In the genomic region with DNA sequence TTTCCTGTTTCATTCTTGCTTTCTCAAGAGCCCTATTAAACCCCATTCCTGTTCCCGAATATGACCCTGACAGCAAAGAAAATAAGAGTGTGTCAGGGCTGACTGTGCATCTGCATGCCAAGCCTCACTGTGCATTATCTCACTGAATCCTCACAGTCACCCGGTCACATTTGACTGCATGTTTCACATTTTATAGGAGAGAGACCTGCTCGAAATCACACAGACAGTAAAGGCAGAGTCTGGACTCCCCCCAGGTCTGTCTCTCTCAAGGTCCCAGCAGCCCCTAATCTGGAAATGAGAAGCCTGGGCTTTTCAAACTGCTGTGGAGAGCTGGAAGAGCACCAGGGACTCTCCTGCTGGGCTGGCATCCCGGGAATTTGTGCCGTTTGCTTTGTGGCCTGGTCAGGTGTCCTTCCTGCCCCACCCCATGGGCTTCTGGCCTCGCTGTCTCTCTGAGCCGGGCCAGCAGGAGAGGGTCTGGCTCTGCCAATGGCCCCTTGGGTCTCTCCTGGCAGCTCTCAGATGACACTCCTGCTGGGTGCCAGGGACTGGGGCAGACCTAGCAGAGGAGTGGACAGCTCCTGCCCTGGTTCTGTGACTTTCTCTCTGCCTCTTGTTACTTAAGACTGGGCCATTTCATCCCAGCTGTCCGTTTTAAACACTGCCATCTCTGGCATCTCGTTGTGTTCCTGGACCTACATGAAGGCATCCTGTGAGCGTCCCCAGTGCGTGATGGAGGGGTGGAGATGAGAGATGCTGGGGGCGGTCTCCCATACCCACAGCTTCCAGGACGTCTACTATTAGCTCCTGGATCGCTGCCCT, we compare ENCODE assay signal across 13 cellular contexts.
DNase-seq lines count a peak whose midpoint lies in the region; ATAC-seq and TF ChIP-seq lines count a peak whose summit lies in the region.
"Had no signal": no experiment of that assay in that cellular context is flagged by ENCODE, and none has a peak within 500 bp of the region (broad histone marks: within the 10 kb centered on the region; RNA-seq: fewer than 3 reads in every experiment).

No MANE protein-coding gene starts in this region.

- no peak overlapping the region; the same call in 1 of the 2 replicates for H2BK20ac ChIP-seq in IMR-90 (ENCODE audit: low read depth, low read length)

- no peak overlapping the region for H4K5ac ChIP-seq in IMR-90 (ENCODE audit: low read depth, low read length)

- no peak for TF ChIP-seq RAD21 in IMR-90 (IDR thresholded peaks at IDR 0.05; ENCODE audit: low read length)

- DNase-seq in A172 (ENCODE audit: low spot score), result peak; percentile 95
- no peak for DNase-seq in IMR-90
- DNase-seq in mammary epithelial cell, result no peak
- DNase-seq in mesenchymal stem cell, result no peak
- DNase-seq in DMS153 (lab: John Stamatoyannopoulos, UW), result no peak
- DNase-seq in CD1c-positive myeloid dendritic cell (ENCODE audit: extremely low spot score), result no peak
- DNase-seq in SHP77 (lab: John Stamatoyannopoulos, UW), result no peak
- DNase-seq: activated naive CD4-positive, alpha-beta T cell treated with anti-CD3 and anti-CD28 coated beads, Interleukin-2, amount 10 ng/mL, durations not matched to agents 7 days and 5 days; erythroblast; KG1; NCI-H526 treated with DMSO at 0.1 percent for 48 hours had no signal

- no peak for TF ChIP-seq EP300 in gastroesophageal sphincter (IDR thresholded peaks at IDR 0.05)

- ATAC-seq in IMR-90 (ENCODE audit: low read depth), result no peak
- ATAC-seq in gastroesophageal sphincter, result no peak

- TF ChIP-seq CTCF in IMR-90 (conservative IDR thresholded peaks at IDR 0.05; ENCODE audit: low read depth, low read length) (no peak), mammary epithelial cell (conservative IDR thresholded peaks at IDR 0.05 in 1 of 2, IDR thresholded peaks at IDR 0.05 in 1 of 2; ENCODE audit: extremely low read depth in 1 of 2, insufficient read depth in 1 of 2, low read depth in 1 of 2, low read length in 2 of 2) (no peak), gastroesophageal sphincter (IDR thresholded peaks at IDR 0.05) (no peak)

- H4K8ac ChIP-seq in IMR-90 (ENCODE audit: low read depth in 2 of 2, low read length in 2 of 2) (no peak overlapping the region), mesenchymal stem cell (ENCODE audit: low read length) (no peak overlapping the region)

- no peak overlapping the region for H3K4ac ChIP-seq in IMR-90 (ENCODE audit: low read depth, low read length)
- no peak overlapping the region for H3K4ac ChIP-seq in mesenchymal stem cell (ENCODE audit: low read depth in 1 of 2, low read length in 2 of 2)

- H2BK5ac ChIP-seq in IMR-90 (ENCODE audit: low read depth, low read length, poor library complexity, severe bottlenecking) (no peak overlapping the region), mesenchymal stem cell (ENCODE audit: low read depth, low read length, poor library complexity, severe bottlenecking) (peak overlapping the region; percentile 20)

- 50% methylated on average over 4 of the region's 14 CpGs; no CpG with 5 or more reads in 1 of the 2 experiments for WGBS in IMR-90 (ENCODE audit: extremely low coverage in 2 of 2, insufficient read length in 1 of 2), 2 experiments
- WGBS in mammary epithelial cell (ENCODE audit: low coverage, missing lambda C conversion rate), result 40% methylated on average over 13 of the region's 14 CpGs
- WGBS in mesenchymal stem cell, result 68% methylated on average over 14 of the region's 14 CpGs
- 42 to 74% methylated on average over 5 to 7 of the region's 14 CpGs for WGBS in gastroesophageal sphincter (ENCODE audit: low coverage in 1 of 2), 2 donors

- H3K79me2 ChIP-seq in mammary epithelial cell (ENCODE audit: insufficient read depth, low read length), result no peaks in the 10 kb centered on the region

- peak overlapping the region; percentile 41 for H3K14ac ChIP-seq in IMR-90 (replicated peaks; ENCODE audit: low read depth, low read length)
- H3K14ac ChIP-seq in mesenchymal stem cell (ENCODE audit: low read length in 2 of 2), result no peak overlapping the region

- H3K9me3 ChIP-seq in IMR-90 (ENCODE audit: control insufficient read depth, insufficient read depth, low read length), result no peaks in the 10 kb centered on the region
- no peaks in the 10 kb centered on the region for H3K9me3 ChIP-seq in mammary epithelial cell (replicated peaks; ENCODE audit: insufficient read depth, low read length)
- H3K9me3 ChIP-seq in mesenchymal stem cell (ENCODE audit: control insufficient read depth, low read length), result no peaks in the 10 kb centered on the region
- H3K9me3 ChIP-seq in gastroesophageal sphincter, result no peaks in the 10 kb centered on the region

- H3K27ac ChIP-seq in IMR-90 (ENCODE audit: insufficient read depth, low read length), result no peak overlapping the region
- H3K27ac ChIP-seq in mammary epithelial cell (ENCODE audit: insufficient read depth, low read depth, low read length), result no peak overlapping the region
- peak overlapping the region; percentile 76 for H3K27ac ChIP-seq in mesenchymal stem cell (ENCODE audit: low read length, poor library complexity, severe bottlenecking)
- peak overlapping the region in 1 of 4 donors; percentile 48 for H3K27ac ChIP-seq in gastroesophageal sphincter
- H3K27ac ChIP-seq: VCaP had no signal

- H2AK5ac ChIP-seq in IMR-90 (ENCODE audit: low read depth, low read length) (peak overlapping the region; percentile 50; the same call in 1 of the 2 replicates), mesenchymal stem cell (ENCODE audit: low read length, severe bottlenecking) (peak overlapping the region; percentile 33)

- BruUV-seq in IMR-90 (replicated peaks; lab: Mats Ljungman, UMichigan) (no TSS peak), mammary epithelial cell (replicated peaks; lab: Mats Ljungman, UMichigan) (TSS peak; percentile 80)

- H3K79me1 ChIP-seq in IMR-90 (ENCODE audit: low read depth in 1 of 2, low read length in 2 of 2) (peaks cover 0 to 10% of the 10 kb centered on the region in 2 experiments; a peak in 2 of 4 replicates), mesenchymal stem cell (replicated peaks; ENCODE audit: low read length, poor library complexity, severe bottlenecking) (no peaks in the 10 kb centered on the region)

- intact Hi-C loops in IMR-90 (cut with micrococcal nuclease) (no loop called here), mammary epithelial cell (cut with micrococcal nuclease) (no loop called here)

- H2BK15ac ChIP-seq in IMR-90 (ENCODE audit: low read depth, low read length), result no peak overlapping the region; the same call in 2 of the 3 replicates
- H2BK15ac ChIP-seq in mesenchymal stem cell (ENCODE audit: low read depth, poor library complexity, severe bottlenecking), result no peak overlapping the region

- H3K4me1 ChIP-seq in IMR-90 (ENCODE audit: control insufficient read depth, insufficient read depth, low read length) (peaks cover 13% of the 10 kb centered on the region), mammary epithelial cell (ENCODE audit: insufficient read depth, low read length) (peaks cover 22% of the 10 kb centered on the region), mesenchymal stem cell (ENCODE audit: control insufficient read depth, insufficient read depth, low read depth, low read length) (peaks cover 21% of the 10 kb centered on the region), gastroesophageal sphincter (peaks cover 1 to 49% (median 9%) of the 10 kb centered on the region in 3 donors)

- no peak overlapping the region for H3K9ac ChIP-seq in IMR-90 (ENCODE audit: low read depth, low read length)
- H3K9ac ChIP-seq in mammary epithelial cell (ENCODE audit: insufficient read depth, low read length), result no peak overlapping the region
- H3K9ac ChIP-seq in mesenchymal stem cell (ENCODE audit: low read length), result peak overlapping the region; percentile 59

- peak overlapping the region; percentile 67 for H2AFZ ChIP-seq in IMR-90 (replicated peaks; ENCODE audit: low read length, poor library complexity)
- peak overlapping the region; percentile 72 for H2AFZ ChIP-seq in mammary epithelial cell (ENCODE audit: low read depth, low read length)
- H2AFZ ChIP-seq in mesenchymal stem cell (ENCODE audit: low read depth, low read length), result no peak overlapping the region

- H3K27me3 ChIP-seq in IMR-90 (ENCODE audit: control insufficient read depth, insufficient read depth, low read length) (no peaks in the 10 kb centered on the region), mammary epithelial cell (ENCODE audit: insufficient read depth, low read length) (no peaks in the 10 kb centered on the region), mesenchymal stem cell (ENCODE audit: control insufficient read depth in 1 of 2, insufficient read depth in 1 of 2, low read length in 2 of 2) (no peaks in the 10 kb centered on the region), gastroesophageal sphincter (no peaks in the 10 kb centered on the region)

- dilution Hi-C loops in IMR-90 (cut with HindIII; ENCODE audit: low sequenced_read_pairs, unreplicated experiment), result no loop called here
- dilution Hi-C loops in mammary epithelial cell (cut with HindIII; ENCODE audit: low sequenced_read_pairs), result no loop called here

- H3K4me3 ChIP-seq in IMR-90 (ENCODE audit: insufficient read depth, low read depth, low read length) (no peak overlapping the region), mammary epithelial cell (replicated peaks in 1 of 3; ENCODE audit: insufficient read depth in 1 of 3, low read depth in 2 of 3, low read length in 3 of 3) (no peak overlapping the region), mesenchymal stem cell (ENCODE audit: insufficient read depth in 1 of 2, low read depth in 1 of 2, low read length in 2 of 2) (no peak overlapping the region), gastroesophageal sphincter (no peak overlapping the region)

- H3K9me1 ChIP-seq in IMR-90 (ENCODE audit: insufficient read depth, low read length), result peaks cover 3% of the 10 kb centered on the region; the same call in 1 of the 2 replicates

- H2BK120ac ChIP-seq in IMR-90 (ENCODE audit: low read depth, low read length) (0 out of 2 replicates have a peak overlapping the region, but pooled peaks have one; percentile 6), mesenchymal stem cell (ENCODE audit: low read depth, low read length) (no peak overlapping the region)

- no peak for TF ChIP-seq POLR2A in IMR-90 (IDR thresholded peaks at IDR 0.05; ENCODE audit: low read depth, low read length)
- TF ChIP-seq POLR2A in gastroesophageal sphincter (IDR thresholded peaks at IDR 0.05), result no peak

- H3K56ac ChIP-seq in IMR-90 (ENCODE audit: extremely low read depth, insufficient read depth, low read length), result no peak overlapping the region

- H4K91ac ChIP-seq in IMR-90 (ENCODE audit: insufficient read depth, low read depth, low read length) (no peak overlapping the region; the same call in 1 of the 2 replicates), mesenchymal stem cell (ENCODE audit: low read length) (no peak overlapping the region)

- H3K23ac ChIP-seq in IMR-90 (ENCODE audit: low read depth, low read length) (no peak overlapping the region), mesenchymal stem cell (ENCODE audit: low read length in 2 of 2) (no peak overlapping the region)

- H2AK9ac ChIP-seq in IMR-90 (replicated peaks; ENCODE audit: low read depth, low read length, poor library complexity), result peak overlapping the region; percentile 33

- H2BK12ac ChIP-seq in mesenchymal stem cell (ENCODE audit: low read length in 2 of 2), result no peak overlapping the region

- POLR2A ChIA-PET in IMR-90 (lab: Charles Lee; ENCODE audit: unreplicated experiment), result no interaction called here

- H3K18ac ChIP-seq in IMR-90 (ENCODE audit: low read depth, low read length) (no peak overlapping the region), mesenchymal stem cell (ENCODE audit: low read depth in 1 of 2, low read length in 2 of 2) (no peak overlapping the region)

- H3K36me3 ChIP-seq in IMR-90 (ENCODE audit: control insufficient read depth, insufficient read depth, low read length) (no peaks in the 10 kb centered on the region), mammary epithelial cell (ENCODE audit: insufficient read depth, low read length) (no peaks in the 10 kb centered on the region), mesenchymal stem cell (ENCODE audit: control insufficient read depth in 1 of 2, insufficient read depth in 2 of 2, low read depth in 1 of 2, low read length in 2 of 2) (no peaks in the 10 kb centered on the region), gastroesophageal sphincter (no peaks in the 10 kb centered on the region)

- H3K4me2 ChIP-seq in IMR-90 (ENCODE audit: low read depth, low read length) (no peak overlapping the region), mammary epithelial cell (ENCODE audit: insufficient read depth, low read depth, low read length) (peak overlapping the region; percentile 33), mesenchymal stem cell (ENCODE audit: low read length, poor library complexity, severe bottlenecking) (peak overlapping the region; percentile 7)

- H4K20me1 ChIP-seq in IMR-90 (ENCODE audit: insufficient read depth, low read length), result no peaks in the 10 kb centered on the region
- H4K20me1 ChIP-seq in mammary epithelial cell (ENCODE audit: insufficient read depth, low read length), result no peaks in the 10 kb centered on the region

- CTCF ChIA-PET in IMR-90 (lab: Yijun Ruan, JAX) (interaction anchor here (1.9 kb wide), 1 partner anchor 14 kb away, joined by 4 read pairs; no protein-coding TSS in a partner anchor), mammary epithelial cell (lab: Charles Lee; ENCODE audit: low non-redundant PET) (no interaction called here)

- in situ Hi-C loops in IMR-90 (cut with MboI; ENCODE audit: low sequenced_read_pairs) (no loop called here), mammary epithelial cell (cut with MboI; ENCODE audit: low sequenced_read_pairs in 2 of 2) (no loop called here)
